10 cellular contexts compared by ENCODE assay signal in genomic region chr2:65232636-65233035, GRCh38.
DNase-seq lines count a peak whose midpoint lies in the region; ATAC-seq lines count a peak whose summit lies in the region.
"Had no signal": no experiment of that assay in that cellular context is flagged by ENCODE, and none has a peak within 500 bp of the region (broad histone marks: within the 10 kb centered on the region; RNA-seq: fewer than 3 reads in every experiment).

No MANE protein-coding gene starts in this region.

- H3K4me1 ChIP-seq in effector memory CD4-positive, alpha-beta T cell (ENCODE audit: control insufficient read depth, insufficient read depth, low read length, poor library complexity, severe bottlenecking) = peaks cover 51% of the 10 kb centered on the region

- peak; percentile 56 to 63 for ATAC-seq in activated CD4-positive, CD25-positive, alpha-beta regulatory T cell treated with anti-CD3 and anti-CD28 coated beads, Interleukin-2, amount 50 U/mL, for 24 hours
- ATAC-seq in stimulated activated naive CD8-positive, alpha-beta T cell treated with anti-CD3 and anti-CD28 coated beads, Interleukin-15, amount 100 ng/mL, for 72 hours = peak; percentile 61
- no peak for ATAC-seq in GM19455 (IDR thresholded peaks at IDR 0.05; ENCODE audit: unreplicated experiment)

- no peaks in the 10 kb centered on the region for H3K27me3 ChIP-seq in effector memory CD4-positive, alpha-beta T cell (replicated peaks; ENCODE audit: control insufficient read depth, insufficient read depth, low read length, poor library complexity, severe bottlenecking)

- no peaks in the 10 kb centered on the region for H3K9me3 Mint-ChIP-seq in stimulated activated naive CD8-positive, alpha-beta T cell treated with anti-CD3 and anti-CD28 coated beads, Interleukin-15, amount 100 ng/mL, for 72 hours

- H3K4me3 Mint-ChIP-seq in stimulated activated naive CD8-positive, alpha-beta T cell treated with anti-CD3 and anti-CD28 coated beads, Interleukin-15, amount 100 ng/mL, for 72 hours = peak overlapping the region; percentile 60 to 78

- peak overlapping the region; percentile 90 to 95 for H3K27ac Mint-ChIP-seq in stimulated activated naive CD8-positive, alpha-beta T cell treated with anti-CD3 and anti-CD28 coated beads, Interleukin-15, amount 100 ng/mL, for 72 hours

- H3K4me1 Mint-ChIP-seq in stimulated activated naive CD8-positive, alpha-beta T cell treated with anti-CD3 and anti-CD28 coated beads, Interleukin-15, amount 100 ng/mL, for 72 hours = peaks cover 38% of the 10 kb centered on the region

- no peaks in the 10 kb centered on the region for H3K9me3 ChIP-seq in effector memory CD4-positive, alpha-beta T cell (ENCODE audit: control insufficient read depth, low read length)

- H3K27ac ChIP-seq in effector memory CD4-positive, alpha-beta T cell (ENCODE audit: insufficient read depth, low read length, poor library complexity, severe bottlenecking) = peak overlapping the region; percentile 24

- H3K36me3 ChIP-seq in effector memory CD4-positive, alpha-beta T cell (ENCODE audit: control insufficient read depth, insufficient read depth, low read length) = peaks cover 8% of the 10 kb centered on the region

- no peaks in the 10 kb centered on the region for H3K27me3 Mint-ChIP-seq in stimulated activated naive CD8-positive, alpha-beta T cell treated with anti-CD3 and anti-CD28 coated beads, Interleukin-15, amount 100 ng/mL, for 72 hours

- no peak for DNase-seq in activated CD4-positive, CD25-positive, alpha-beta regulatory T cell (lab: John Stamatoyannopoulos, UW)
- peak; percentile 17 for DNase-seq in OCI-M1 (lab: John Stamatoyannopoulos, UW)
- no peak for DNase-seq in effector memory CD4-positive, alpha-beta T cell
- DNase-seq in stimulated activated naive CD8-positive, alpha-beta T cell treated with anti-CD3 and anti-CD28 coated beads, Interleukin-15, amount 100 ng/mL, for 72 hours = no peak
- DNase-seq in stimulated activated CD4-positive, alpha-beta T cell treated with anti-CD3 and anti-CD28 coated beads, Interleukin-4, amount 100 ng/mL, for 1 hour = no peak
- no peak for DNase-seq in NCI-H748 treated with DMSO at 0.1 percent for 48 hours (lab: John Stamatoyannopoulos, UW)
- DNase-seq: ACHN, hippocampal formation had no signal

- no peak overlapping the region for H3K4me3 ChIP-seq in effector memory CD4-positive, alpha-beta T cell (ENCODE audit: insufficient read depth, low read depth, low read length, poor library complexity, severe bottlenecking)
